ENCODE assay signal across 9 cellular contexts in genomic region chr1:66182551-66183178, GRCh38.
A peak's percentile ranks its signal among the peaks of the same experiment; 100 is the strongest.
DNase-seq lines count a peak whose midpoint lies in the region; ATAC-seq, FAIRE-seq and TF ChIP-seq lines count a peak whose summit lies in the region.
"Had no signal": no experiment of that assay in that cellular context is flagged by ENCODE, and none has a peak within 500 bp of the region (broad histone marks: within the 10 kb centered on the region; RNA-seq: fewer than 3 reads in every experiment).

No MANE protein-coding gene starts in this region.

- no peaks in the 10 kb centered on the region for H3K27me3 Mint-ChIP-seq in activated naive CD4-positive, alpha-beta T cell treated with anti-CD3 and anti-CD28 coated beads for 36 hours (ENCODE audit: low read depth)
- no peaks in the 10 kb centered on the region for H3K27me3 Mint-ChIP-seq in naive thymus-derived CD8-positive, alpha-beta T cell

- POLR2A ChIA-PET in naive thymus-derived CD8-positive, alpha-beta T cell (lab: Charles Lee) = no interaction called here

- peak; percentile 95 to 97 for ATAC-seq in naive thymus-derived CD8-positive, alpha-beta T cell
- ATAC-seq in GM18868 (IDR thresholded peaks at IDR 0.05; ENCODE audit: unreplicated experiment) (no peak), GM21825 (IDR thresholded peaks at IDR 0.05; ENCODE audit: unreplicated experiment) (no peak)

- in situ Hi-C loops in GM13976 (cut with MboI; ENCODE audit: low sequenced_read_pairs, unreplicated experiment) = no loop called here

- no peak for FAIRE-seq in RCC 7860 (lab: Jason Lieb, UNC)

- H3K36me3 Mint-ChIP-seq in activated naive CD4-positive, alpha-beta T cell treated with anti-CD3 and anti-CD28 coated beads for 36 hours (ENCODE audit: low read depth) = no peaks in the 10 kb centered on the region
- H3K36me3 Mint-ChIP-seq in naive thymus-derived CD8-positive, alpha-beta T cell = no peaks in the 10 kb centered on the region

- DNase-seq in AG08395 (ENCODE audit: low spot score) (peak; percentile 46), NCI-H1694 treated with DMSO at 0.1 percent for 48 hours (lab: John Stamatoyannopoulos, UW) (peak; percentile 11), GM13976 (ENCODE audit: low spot score) (no peak), RCC 7860 (ENCODE audit: low spot score) (no peak)
- DNase-seq in activated naive CD4-positive, alpha-beta T cell treated with anti-CD3 and anti-CD28 coated beads for 36 hours = peak; percentile 79
- peak in 8 of 10 donors; percentile 2 to 62 (median 30) for DNase-seq in naive thymus-derived CD8-positive, alpha-beta T cell
- DNase-seq: NCI-H526 treated with DMSO at 0.1 percent for 48 hours had no signal

- no peaks in the 10 kb centered on the region for H3K9me3 Mint-ChIP-seq in activated naive CD4-positive, alpha-beta T cell treated with anti-CD3 and anti-CD28 coated beads for 36 hours
- H3K9me3 Mint-ChIP-seq in naive thymus-derived CD8-positive, alpha-beta T cell = peaks cover 0 to 4% (median 0%) of the 10 kb centered on the region in 9 donors

- CTCF ChIA-PET in activated naive CD4-positive, alpha-beta T cell treated with anti-CD3 and anti-CD28 coated beads for 36 hours (lab: Charles Lee) = interaction anchor here (1.3 to 5.1 kb wide), 3 partner anchors 11 to 223 kb away, joined by 3 to 42 read pairs (median 6); no protein-coding TSS in a partner anchor

- H3K4me3 Mint-ChIP-seq in activated naive CD4-positive, alpha-beta T cell treated with anti-CD3 and anti-CD28 coated beads for 36 hours = no peak overlapping the region
- peak overlapping the region in 4 of 10 donors; percentile 12 to 47 (median 40) for H3K4me3 Mint-ChIP-seq in naive thymus-derived CD8-positive, alpha-beta T cell

- peak overlapping the region; percentile 13 for H3K27ac Mint-ChIP-seq in activated naive CD4-positive, alpha-beta T cell treated with anti-CD3 and anti-CD28 coated beads for 36 hours
- peak overlapping the region in 6 of 10 donors; percentile 21 to 73 (median 63) for H3K27ac Mint-ChIP-seq in naive thymus-derived CD8-positive, alpha-beta T cell

- no peak for TF ChIP-seq CTCF in GM13976 (IDR thresholded peaks at IDR 0.05; ENCODE audit: borderline replicate concordance, control extremely low read depth, extremely low read depth, insufficient read depth, missing control alignments)

- intact Hi-C loops in activated naive CD4-positive, alpha-beta T cell treated with anti-CD3 and anti-CD28 coated beads for 36 hours (cut with micrococcal nuclease) = loop anchor here (1.0 to 2.0 kb wide), 11 partner anchors 13 to 990 kb away; no protein-coding TSS in a partner anchor

- peaks cover 33% of the 10 kb centered on the region for H3K4me1 Mint-ChIP-seq in activated naive CD4-positive, alpha-beta T cell treated with anti-CD3 and anti-CD28 coated beads for 36 hours (ENCODE audit: low read depth)
- H3K4me1 Mint-ChIP-seq in naive thymus-derived CD8-positive, alpha-beta T cell = peaks cover 4 to 23% (median 15%) of the 10 kb centered on the region in 4 donors

Comparison
In these comparisons a context has a peak if more than half of its experiments do, and no peak if none do; other contexts are left out.
1. DNase-seq: peak in AG08395 (single experiment), NCI-H1694 treated with DMSO at 0.1 percent for 48 hours (single experiment), activated naive CD4-positive, alpha-beta T cell treated with anti-CD3 and anti-CD28 coated beads for 36 hours (single experiment) and naive thymus-derived CD8-positive, alpha-beta T cell (8 of 10); none in GM13976 (single experiment) and RCC 7860 (single experiment).
2. ATAC-seq: peak in naive thymus-derived CD8-positive, alpha-beta T cell (2 of 2); none in GM18868 (single experiment) and GM21825 (single experiment).